ENCODE assay signal across 18 cellular contexts in the genomic region with DNA sequence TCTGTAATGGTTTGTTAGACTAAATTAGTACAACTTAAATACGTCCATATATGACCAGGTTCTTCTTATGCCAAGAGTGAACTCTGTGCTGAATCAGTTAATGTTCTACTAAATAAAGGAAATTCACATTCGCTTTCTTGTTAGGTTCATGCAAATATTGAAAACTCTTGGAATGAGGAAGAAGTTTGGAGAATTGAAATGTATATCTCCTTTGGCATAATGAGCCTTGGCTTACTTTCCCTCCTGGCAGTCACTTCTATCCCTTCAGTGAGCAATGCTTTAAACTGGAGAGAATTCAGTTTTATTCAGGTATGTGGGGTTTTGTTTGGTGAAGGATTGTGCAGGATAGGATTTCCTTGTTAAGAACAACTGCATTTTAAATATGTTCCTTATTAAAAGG.
"Had no signal": no experiment of that assay in that cellular context is flagged by ENCODE, and none has a peak within 500 bp of the region (broad histone marks: within the 10 kb centered on the region; RNA-seq: fewer than 3 reads in every experiment).

No MANE protein-coding gene starts in this region.

- H3K9me3 ChIP-seq: ascending aorta, gastrocnemius medialis, sigmoid colon, tibial nerve had no signal

- ATAC-seq: activated naive CD8-positive, alpha-beta T cell treated with anti-CD3 and anti-CD28 coated beads, Interleukin-2, amount 50 U/mL, for 24 hours; activated T-helper 17 cell treated with anti-CD3 and anti-CD28 coated beads, Interleukin-2, amount 50 U/mL, for 72 hours; gastrocnemius medialis; stimulated activated effector memory CD8-positive, alpha-beta T cell treated with anti-CD3 and anti-CD28 coated beads, Interleukin-12 subunit alpha, Interleukin-12 subunit beta, amount 100 ng/mL, for 72 hours had no signal

- H3K9me3 Mint-ChIP-seq: activated naive CD8-positive, alpha-beta T cell treated with anti-CD3 and anti-CD28 coated beads, Interleukin-2, amount 50 U/mL, for 24 hours; activated T-helper 17 cell treated with anti-CD3 and anti-CD28 coated beads, Interleukin-2, amount 50 U/mL, for 72 hours; stimulated activated effector memory CD8-positive, alpha-beta T cell treated with anti-CD3 and anti-CD28 coated beads, Interleukin-12 subunit alpha, Interleukin-12 subunit beta, amount 100 ng/mL, for 72 hours had no signal

- DNase-seq: activated CD4-positive, alpha-beta T cell treated with anti-CD3 and anti-CD28 coated beads for 1 hour; activated CD4-positive, alpha-beta T cell treated with anti-CD3 and anti-CD28 coated beads, Interleukin-2, amount 50 U/mL, for 4 hours; activated naive CD4-positive, alpha-beta T cell treated with Interleukin-2 at 50 U/mL for 16 hours; activated naive CD8-positive, alpha-beta T cell treated with anti-CD3 and anti-CD28 coated beads, Interleukin-2, amount 50 U/mL, for 24 hours; activated T-cell treated with anti-CD3 and anti-CD28 coated beads for 4 hours; dorsolateral prefrontal cortex; erythroblast; gastrocnemius medialis; mesenchymal stem cell; sigmoid colon; stimulated activated CD4-positive, alpha-beta T cell treated with anti-CD3 and anti-CD28 coated beads, Interleukin-12 subunit alpha, Interleukin-12 subunit beta, amount 100 ng/mL, for 4 hours; stimulated activated CD4-positive, alpha-beta T cell treated with anti-CD3 and anti-CD28 coated beads, Interleukin-2, amount 100 ng/mL, for 24 hours had no signal

- FAIRE-seq: bronchial epithelial cell, keratinocyte had no signal

- H3K36me3 Mint-ChIP-seq: stimulated activated effector memory CD8-positive, alpha-beta T cell treated with anti-CD3 and anti-CD28 coated beads, Interleukin-12 subunit alpha, Interleukin-12 subunit beta, amount 100 ng/mL, for 72 hours had no signal

- H3K4me1 ChIP-seq: ascending aorta, gastrocnemius medialis, sigmoid colon, tibial nerve had no signal

- H3K27me3 ChIP-seq: ascending aorta, dorsolateral prefrontal cortex, gastrocnemius medialis, sigmoid colon, tibial nerve had no signal

- H3K4me1 Mint-ChIP-seq: activated naive CD8-positive, alpha-beta T cell treated with anti-CD3 and anti-CD28 coated beads, Interleukin-2, amount 50 U/mL, for 24 hours; activated T-helper 17 cell treated with anti-CD3 and anti-CD28 coated beads, Interleukin-2, amount 50 U/mL, for 72 hours; stimulated activated effector memory CD8-positive, alpha-beta T cell treated with anti-CD3 and anti-CD28 coated beads, Interleukin-12 subunit alpha, Interleukin-12 subunit beta, amount 100 ng/mL, for 72 hours had no signal

- H3K27ac Mint-ChIP-seq: activated naive CD8-positive, alpha-beta T cell treated with anti-CD3 and anti-CD28 coated beads, Interleukin-2, amount 50 U/mL, for 24 hours; activated T-helper 17 cell treated with anti-CD3 and anti-CD28 coated beads, Interleukin-2, amount 50 U/mL, for 72 hours; stimulated activated effector memory CD8-positive, alpha-beta T cell treated with anti-CD3 and anti-CD28 coated beads, Interleukin-12 subunit alpha, Interleukin-12 subunit beta, amount 100 ng/mL, for 72 hours had no signal

- H3K27ac ChIP-seq: dorsolateral prefrontal cortex, gastrocnemius medialis had no signal

- H3K36me3 ChIP-seq: gastrocnemius medialis had no signal

- H3K4me3 ChIP-seq: ascending aorta, dorsolateral prefrontal cortex, gastrocnemius medialis, sigmoid colon, tibial nerve had no signal

- H3K4me3 Mint-ChIP-seq: activated naive CD8-positive, alpha-beta T cell treated with anti-CD3 and anti-CD28 coated beads, Interleukin-2, amount 50 U/mL, for 24 hours; activated T-helper 17 cell treated with anti-CD3 and anti-CD28 coated beads, Interleukin-2, amount 50 U/mL, for 72 hours; stimulated activated effector memory CD8-positive, alpha-beta T cell treated with anti-CD3 and anti-CD28 coated beads, Interleukin-12 subunit alpha, Interleukin-12 subunit beta, amount 100 ng/mL, for 72 hours had no signal
